ENCODE assay signal across 2 cellular contexts in the genomic region with DNA sequence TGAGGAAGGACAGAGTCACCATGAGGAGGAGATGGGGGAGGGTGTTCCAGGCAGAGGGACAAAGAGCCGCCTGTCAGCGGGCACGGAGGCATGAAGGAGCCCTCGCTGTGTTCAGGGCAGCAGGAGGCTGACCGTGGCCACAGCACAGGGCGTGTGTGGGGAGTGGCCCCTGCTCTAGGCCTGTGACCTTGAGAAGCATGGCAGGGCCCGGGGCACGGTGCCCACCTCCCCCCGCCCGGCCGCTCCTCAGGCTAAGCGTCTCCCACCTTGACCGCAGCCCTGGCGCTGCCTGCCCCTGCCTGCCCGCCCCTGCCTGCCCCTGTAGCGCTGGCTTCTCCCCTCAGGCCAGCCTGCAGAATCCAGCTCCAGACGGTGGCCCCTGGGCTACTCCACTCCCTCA.
TF ChIP-seq lines count a peak whose summit lies in the region.

No MANE protein-coding gene starts in this region.

TF ChIP-seq in HepG2, 621 proteins besides CTCF, POLR2A, EP300 and RAD21:
- TF ChIP-seq RBFOX2 (IDR thresholded peaks at IDR 0.05; ENCODE audit: low read depth, low read length) = peak; percentile 57; the same call in 1 of the 2 replicates
- TF ChIP-seq HOXA3 (CRISPR knock-in tag; IDR thresholded peaks at IDR 0.05) = no peak

TF ChIP-seq in SK-N-SH, 30 proteins besides CTCF, POLR2A, EP300 and RAD21:
- TF ChIP-seq RCOR1 (IDR thresholded peaks at IDR 0.05; ENCODE audit: low read length) (no peak), ELF1 (IDR thresholded peaks at IDR 0.05) (no peak), TEAD4 (IDR thresholded peaks at IDR 0.05; ENCODE audit: borderline replicate concordance, insufficient read depth) (no peak), FOSL2 (IDR thresholded peaks at IDR 0.05; ENCODE audit: borderline replicate concordance, low read depth) (no peak), SIN3A (IDR thresholded peaks at IDR 0.05; ENCODE audit: borderline replicate concordance, low read depth, low read length) (no peak), CHD2 (IDR thresholded peaks at IDR 0.05; ENCODE audit: low read length, partially characterized antibody) (no peak), RFX5 (IDR thresholded peaks at IDR 0.05; ENCODE audit: low read length) (no peak)
- TF ChIP-seq, protein P1, sequence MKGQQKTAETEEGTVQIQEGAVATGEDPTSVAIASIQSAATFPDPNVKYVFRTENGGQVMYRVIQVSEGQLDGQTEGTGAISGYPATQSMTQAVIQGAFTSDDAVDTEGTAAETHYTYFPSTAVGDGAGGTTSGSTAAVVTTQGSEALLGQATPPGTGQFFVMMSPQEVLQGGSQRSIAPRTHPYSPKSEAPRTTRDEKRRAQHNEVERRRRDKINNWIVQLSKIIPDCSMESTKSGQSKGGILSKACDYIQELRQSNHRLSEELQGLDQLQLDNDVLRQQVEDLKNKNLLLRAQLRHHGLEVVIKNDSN (IDR thresholded peaks at IDR 0.05; ENCODE audit: borderline replicate concordance, low read depth) = no peak
- TF ChIP-seq, protein P2, sequence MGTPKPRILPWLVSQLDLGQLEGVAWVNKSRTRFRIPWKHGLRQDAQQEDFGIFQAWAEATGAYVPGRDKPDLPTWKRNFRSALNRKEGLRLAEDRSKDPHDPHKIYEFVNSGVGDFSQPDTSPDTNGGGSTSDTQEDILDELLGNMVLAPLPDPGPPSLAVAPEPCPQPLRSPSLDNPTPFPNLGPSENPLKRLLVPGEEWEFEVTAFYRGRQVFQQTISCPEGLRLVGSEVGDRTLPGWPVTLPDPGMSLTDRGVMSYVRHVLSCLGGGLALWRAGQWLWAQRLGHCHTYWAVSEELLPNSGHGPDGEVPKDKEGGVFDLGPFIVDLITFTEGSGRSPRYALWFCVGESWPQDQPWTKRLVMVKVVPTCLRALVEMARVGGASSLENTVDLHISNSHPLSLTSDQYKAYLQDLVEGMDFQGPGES (IDR thresholded peaks at IDR 0.05; ENCODE audit: low read depth, low read length) = no peak
